ENCODE assay signal across 1 cellular context in the genomic region with DNA sequence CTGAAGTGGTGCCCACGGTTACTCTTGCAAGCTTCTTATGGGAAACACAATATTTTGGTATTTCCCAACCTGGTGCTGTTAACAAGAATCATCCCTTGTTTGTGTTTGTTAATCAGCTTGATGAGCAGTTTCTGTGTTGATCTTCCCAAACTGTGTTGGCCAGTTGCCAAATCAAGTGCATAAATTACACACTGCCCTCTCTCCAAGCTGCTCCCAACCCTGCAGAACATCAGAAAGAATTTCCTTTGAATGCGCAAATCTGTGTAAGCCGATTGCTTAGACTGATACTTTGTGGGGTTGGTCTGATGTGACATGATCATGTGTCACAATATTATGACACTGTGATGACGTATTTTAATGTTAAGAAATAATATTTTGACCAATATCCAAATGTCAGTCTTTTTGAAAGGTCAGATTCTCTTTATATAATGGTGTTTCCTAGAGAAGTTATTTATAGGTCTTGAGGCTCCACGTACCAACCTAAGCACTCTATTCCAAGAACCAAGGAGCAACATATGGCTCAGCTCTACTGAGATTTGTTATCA.
TF ChIP-seq lines count a peak whose summit lies in the region.

No MANE protein-coding gene starts in this region.

TF ChIP-seq in HepG2, 621 proteins besides CTCF, POLR2A, EP300 and RAD21 (continued from another document):
- TF ChIP-seq, protein P1, sequence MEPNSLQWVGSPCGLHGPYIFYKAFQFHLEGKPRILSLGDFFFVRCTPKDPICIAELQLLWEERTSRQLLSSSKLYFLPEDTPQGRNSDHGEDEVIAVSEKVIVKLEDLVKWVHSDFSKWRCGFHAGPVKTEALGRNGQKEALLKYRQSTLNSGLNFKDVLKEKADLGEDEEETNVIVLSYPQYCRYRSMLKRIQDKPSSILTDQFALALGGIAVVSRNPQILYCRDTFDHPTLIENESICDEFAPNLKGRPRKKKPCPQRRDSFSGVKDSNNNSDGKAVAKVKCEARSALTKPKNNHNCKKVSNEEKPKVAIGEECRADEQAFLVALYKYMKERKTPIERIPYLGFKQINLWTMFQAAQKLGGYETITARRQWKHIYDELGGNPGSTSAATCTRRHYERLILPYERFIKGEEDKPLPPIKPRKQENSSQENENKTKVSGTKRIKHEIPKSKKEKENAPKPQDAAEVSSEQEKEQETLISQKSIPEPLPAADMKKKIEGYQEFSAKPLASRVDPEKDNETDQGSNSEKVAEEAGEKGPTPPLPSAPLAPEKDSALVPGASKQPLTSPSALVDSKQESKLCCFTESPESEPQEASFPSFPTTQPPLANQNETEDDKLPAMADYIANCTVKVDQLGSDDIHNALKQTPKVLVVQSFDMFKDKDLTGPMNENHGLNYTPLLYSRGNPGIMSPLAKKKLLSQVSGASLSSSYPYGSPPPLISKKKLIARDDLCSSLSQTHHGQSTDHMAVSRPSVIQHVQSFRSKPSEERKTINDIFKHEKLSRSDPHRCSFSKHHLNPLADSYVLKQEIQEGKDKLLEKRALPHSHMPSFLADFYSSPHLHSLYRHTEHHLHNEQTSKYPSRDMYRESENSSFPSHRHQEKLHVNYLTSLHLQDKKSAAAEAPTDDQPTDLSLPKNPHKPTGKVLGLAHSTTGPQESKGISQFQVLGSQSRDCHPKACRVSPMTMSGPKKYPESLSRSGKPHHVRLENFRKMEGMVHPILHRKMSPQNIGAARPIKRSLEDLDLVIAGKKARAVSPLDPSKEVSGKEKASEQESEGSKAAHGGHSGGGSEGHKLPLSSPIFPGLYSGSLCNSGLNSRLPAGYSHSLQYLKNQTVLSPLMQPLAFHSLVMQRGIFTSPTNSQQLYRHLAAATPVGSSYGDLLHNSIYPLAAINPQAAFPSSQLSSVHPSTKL (CRISPR knock-in tag; IDR thresholded peaks at IDR 0.05), result no peak
- TF ChIP-seq ZSCAN21 (CRISPR knock-in tag; IDR thresholded peaks at IDR 0.05; ENCODE audit: borderline replicate concordance), result no peak
- no peak for TF ChIP-seq U2AF2 (IDR thresholded peaks at IDR 0.05; ENCODE audit: low read depth, low read length)
- TF ChIP-seq POLR2AphosphoS2 (IDR thresholded peaks at IDR 0.05; ENCODE audit: low read depth, low read length), result no peak
- TF ChIP-seq, protein P2, sequence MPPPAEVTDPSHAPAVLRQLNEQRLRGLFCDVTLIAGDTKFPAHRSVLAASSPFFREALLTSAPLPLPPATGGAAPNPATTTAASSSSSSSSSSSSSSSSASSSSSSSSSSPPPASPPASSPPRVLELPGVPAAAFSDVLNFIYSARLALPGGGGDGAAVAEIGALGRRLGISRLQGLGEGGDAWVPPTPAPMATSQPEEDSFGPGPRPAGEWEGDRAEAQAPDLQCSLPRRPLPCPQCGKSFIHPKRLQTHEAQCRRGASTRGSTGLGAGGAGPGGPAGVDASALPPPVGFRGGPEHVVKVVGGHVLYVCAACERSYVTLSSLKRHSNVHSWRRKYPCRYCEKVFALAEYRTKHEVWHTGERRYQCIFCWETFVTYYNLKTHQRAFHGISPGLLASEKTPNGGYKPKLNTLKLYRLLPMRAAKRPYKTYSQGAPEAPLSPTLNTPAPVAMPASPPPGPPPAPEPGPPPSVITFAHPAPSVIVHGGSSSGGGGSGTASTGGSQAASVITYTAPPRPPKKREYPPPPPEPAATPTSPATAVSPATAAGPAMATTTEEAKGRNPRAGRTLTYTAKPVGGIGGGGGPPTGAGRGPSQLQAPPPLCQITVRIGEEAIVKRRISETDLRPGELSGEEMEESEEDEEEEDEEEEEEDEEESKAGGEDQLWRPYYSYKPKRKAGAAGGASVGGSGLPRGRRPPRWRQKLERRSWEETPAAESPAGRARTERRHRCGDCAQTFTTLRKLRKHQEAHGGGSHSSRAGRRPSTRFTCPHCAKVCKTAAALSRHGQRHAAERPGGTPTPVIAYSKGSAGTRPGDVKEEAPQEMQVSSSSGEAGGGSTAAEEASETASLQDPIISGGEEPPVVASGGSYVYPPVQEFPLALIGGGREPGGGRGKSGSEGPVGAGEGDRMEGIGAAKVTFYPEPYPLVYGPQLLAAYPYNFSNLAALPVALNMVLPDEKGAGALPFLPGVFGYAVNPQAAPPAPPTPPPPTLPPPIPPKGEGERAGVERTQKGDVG (CRISPR knock-in tag; IDR thresholded peaks at IDR 0.05; ENCODE audit: borderline replicate concordance), result no peak
- peak; percentile 88 for TF ChIP-seq CREB1 (IDR thresholded peaks at IDR 0.05)
- TF ChIP-seq CREB1 (CRISPR knock-in tag; IDR thresholded peaks at IDR 0.05), result no peak
- TF ChIP-seq ZSCAN22 (CRISPR knock-in tag; IDR thresholded peaks at IDR 0.05), result no peak
